8 cellular contexts compared by ENCODE assay signal in the genomic region with DNA sequence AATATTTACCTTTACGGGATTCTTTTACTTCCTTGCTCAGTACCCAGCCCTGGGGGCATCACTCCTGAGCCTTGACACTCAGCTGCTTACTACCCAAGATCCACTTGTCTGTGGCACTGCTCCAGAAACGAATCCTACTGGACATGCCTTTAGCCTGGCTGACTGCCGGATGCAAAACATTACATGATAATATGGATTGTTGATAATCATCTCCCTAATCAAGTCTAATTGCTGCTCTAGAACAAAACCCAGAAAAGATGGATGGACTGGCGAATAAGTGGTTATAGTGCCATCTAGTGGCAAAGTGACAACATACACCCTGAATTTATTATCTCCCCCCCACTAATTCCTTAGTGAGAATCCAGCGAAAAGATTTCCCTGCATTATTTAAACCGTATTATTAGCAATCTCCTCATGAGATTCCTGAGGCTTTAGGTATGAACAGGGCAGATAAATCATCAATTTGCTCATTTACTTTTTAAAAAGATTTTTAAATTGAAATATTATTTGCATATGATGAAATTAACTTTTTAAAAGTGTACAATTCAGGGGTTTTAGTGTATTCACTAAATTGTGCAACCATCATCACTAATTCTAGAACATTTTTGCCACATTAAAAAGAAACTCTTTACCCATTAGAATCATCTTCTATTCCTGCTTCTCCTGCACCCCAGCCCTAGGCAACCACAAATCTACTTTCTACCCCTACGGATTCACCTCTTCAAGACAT.
A peak's percentile ranks its signal among the peaks of the same experiment; 100 is the strongest.
DNase-seq lines count a peak whose midpoint lies in the region; ATAC-seq and TF ChIP-seq lines count a peak whose summit lies in the region.

No MANE protein-coding gene starts in this region.

- intact Hi-C loops in CD14-positive monocyte (cut with micrococcal nuclease) = loop anchor here in 1 of 2 donors (5.0 kb wide), 1 partner anchor 422 kb away; no protein-coding TSS in a partner anchor

- POLR2A ChIA-PET in WTC11 (lab: Charles Lee) = no interaction called here

- no peak for DNase-seq in CD14-positive monocyte (ENCODE audit: low spot score)
- DNase-seq in GM19240 (ENCODE audit: insufficient read length, low spot score) = peak; percentile 64
- peak; percentile 77 for DNase-seq in NCI-H2171 treated with DMSO at 0.1 percent for 48 hours (lab: John Stamatoyannopoulos, UW)
- DNase-seq in WTC11 (ENCODE audit: low spot score) = no peak
- peak; percentile 57 for DNase-seq in glomerular visceral epithelial cell (ENCODE audit: extremely low spot score)
- peak; percentile 55 for DNase-seq in putamen (ENCODE audit: low spot score)

- H3K27me3 Mint-ChIP-seq in CD14-positive monocyte (ENCODE audit: low read depth in 3 of 3) = peaks cover 0 to 5% (median 2%) of the 10 kb centered on the region in 3 donors
- H3K27me3 Mint-ChIP-seq in WTC11 (ENCODE audit: low read depth) = no peaks in the 10 kb centered on the region

- H3K9me3 Mint-ChIP-seq in CD14-positive monocyte (no peaks in the 10 kb centered on the region), WTC11 (no peaks in the 10 kb centered on the region)

- H3K27ac Mint-ChIP-seq in CD14-positive monocyte (no peak overlapping the region), WTC11 (no peak overlapping the region)

- H3K4me3 Mint-ChIP-seq in CD14-positive monocyte (no peak overlapping the region), WTC11 (no peak overlapping the region)

- H3K36me3 Mint-ChIP-seq in CD14-positive monocyte = no peaks in the 10 kb centered on the region
- H3K36me3 Mint-ChIP-seq in WTC11 = no peaks in the 10 kb centered on the region

- peak; percentile 81 for TF ChIP-seq CTCF in CD14-positive monocyte (IDR thresholded peaks at IDR 0.05)
- TF ChIP-seq CTCF in WTC11 (IDR thresholded peaks at IDR 0.05) = peak; percentile 68

- CTCF ChIA-PET in WTC11 (lab: Charles Lee) = interaction anchor here (0.5 to 2.2 kb wide), 8 partner anchors 11 to 1111 kb away, joined by 3 to 10 read pairs (median 4); a partner anchor contains a TSS

- H3K4me1 Mint-ChIP-seq in CD14-positive monocyte (peaks cover 16% of the 10 kb centered on the region), WTC11 (0 out of 2 replicates have a peak, but pooled peaks cover 3% of the 10 kb centered on the region)

- ATAC-seq in WTC11 (peak; percentile 35), GM21526 (IDR thresholded peaks at IDR 0.05; ENCODE audit: low FRiP score, unreplicated experiment) (no peak), GM18907 (IDR thresholded peaks at IDR 0.05; ENCODE audit: unreplicated experiment) (no peak)

TF ChIP-seq in WTC11, 78 proteins besides CTCF, POLR2A, EP300 and RAD21:
- TF ChIP-seq ETV6 (CRISPR knock-in tag; IDR thresholded peaks at IDR 0.05) = no peak
- TF ChIP-seq TP53 (CRISPR knock-in tag; IDR thresholded peaks at IDR 0.05) = no peak
- no peak for TF ChIP-seq SMAD4 (CRISPR knock-in tag; IDR thresholded peaks at IDR 0.05)
- TF ChIP-seq, protein P1, sequence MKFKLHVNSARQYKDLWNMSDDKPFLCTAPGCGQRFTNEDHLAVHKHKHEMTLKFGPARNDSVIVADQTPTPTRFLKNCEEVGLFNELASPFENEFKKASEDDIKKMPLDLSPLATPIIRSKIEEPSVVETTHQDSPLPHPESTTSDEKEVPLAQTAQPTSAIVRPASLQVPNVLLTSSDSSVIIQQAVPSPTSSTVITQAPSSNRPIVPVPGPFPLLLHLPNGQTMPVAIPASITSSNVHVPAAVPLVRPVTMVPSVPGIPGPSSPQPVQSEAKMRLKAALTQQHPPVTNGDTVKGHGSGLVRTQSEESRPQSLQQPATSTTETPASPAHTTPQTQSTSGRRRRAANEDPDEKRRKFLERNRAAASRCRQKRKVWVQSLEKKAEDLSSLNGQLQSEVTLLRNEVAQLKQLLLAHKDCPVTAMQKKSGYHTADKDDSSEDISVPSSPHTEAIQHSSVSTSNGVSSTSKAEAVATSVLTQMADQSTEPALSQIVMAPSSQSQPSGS (CRISPR knock-in tag; IDR thresholded peaks at IDR 0.05; ENCODE audit: borderline replicate concordance, low read depth) = no peak
- TF ChIP-seq HMGA2 (CRISPR knock-in tag; IDR thresholded peaks at IDR 0.05) = no peak
- TF ChIP-seq NFE2L1 (CRISPR knock-in tag; IDR thresholded peaks at IDR 0.05) = no peak
- no peak for TF ChIP-seq RORB (CRISPR knock-in tag; IDR thresholded peaks at IDR 0.05)
- no peak for TF ChIP-seq EMX1 (CRISPR knock-in tag; IDR thresholded peaks at IDR 0.05)
- TF ChIP-seq JUN (CRISPR knock-in tag; IDR thresholded peaks at IDR 0.05) = no peak
- TF ChIP-seq GABPB1 (CRISPR knock-in tag; IDR thresholded peaks at IDR 0.05) = no peak
- TF ChIP-seq ZNF423 (CRISPR knock-in tag; IDR thresholded peaks at IDR 0.05) = no peak
TF ChIP-seq in WTC11: peak in this region for 0.

Comparison
In these comparisons a context has a peak if more than half of its experiments do, and no peak if none do; other contexts are left out.
1. DNase-seq: peak in GM19240 (single experiment), NCI-H2171 treated with DMSO at 0.1 percent for 48 hours (single experiment), glomerular visceral epithelial cell (single experiment) and putamen (single experiment); none in CD14-positive monocyte (single experiment) and WTC11 (single experiment).